Comparison of ENCODE assay signal across 15 cellular contexts in the genomic region with DNA sequence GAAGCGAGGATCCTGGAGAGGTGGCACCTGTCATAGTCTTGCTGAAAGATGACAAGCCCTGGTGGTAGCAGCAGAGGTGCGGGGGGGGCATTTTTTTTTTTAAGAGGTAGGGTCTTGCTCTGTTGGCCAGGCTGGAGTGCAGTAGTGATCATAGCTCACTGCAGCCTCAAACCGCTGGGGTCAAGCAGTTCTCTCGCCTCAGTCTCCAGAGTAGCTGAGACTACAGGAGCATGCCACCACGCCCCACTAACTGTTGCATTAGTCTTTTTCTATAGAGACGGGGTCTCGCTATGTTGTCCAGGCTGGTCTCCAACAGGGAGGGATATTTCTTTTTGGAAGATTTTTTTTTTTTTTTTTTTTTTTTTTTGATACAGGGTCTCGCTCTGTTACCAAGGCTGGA. TPM values are rescaled to one million over a fixed set of nuclear protein-coding genes. Genes with fewer than 3 reads are reported as not detected.
DNase-seq lines count a peak whose midpoint lies in the region; TF ChIP-seq lines count a peak whose summit lies in the region.
"Had no signal": no experiment of that assay in that cellular context is flagged by ENCODE, and none has a peak within 500 bp of the region (broad histone marks: within the 10 kb centered on the region; RNA-seq: fewer than 3 reads in every experiment).

No MANE protein-coding gene starts in this region.

- H3K4me1 Mint-ChIP-seq in T-helper 1 cell treated with Interleukin-12 subunit alpha and Interleukin-12 subunit beta and Interleukin-4 antibody, amounts not matched to agents 30 μg/mL and 1 μg/mL, for 36 hours (ENCODE audit: low read depth) = peaks cover 32% of the 10 kb centered on the region
- H3K4me1 Mint-ChIP-seq in activated naive CD8-positive, alpha-beta T cell (ENCODE audit: low read depth) = peaks cover 43% of the 10 kb centered on the region
- peaks cover 42% of the 10 kb centered on the region for H3K4me1 Mint-ChIP-seq in activated naive CD8-positive, alpha-beta T cell treated with anti-CD3 and anti-CD28 coated beads for 36 hours
- H3K4me1 Mint-ChIP-seq in activated T-helper 1 cell treated with anti-CD3 and anti-CD28 coated beads, Interleukin-12 subunit alpha, Interleukin-12 subunit beta, Interleukin-2, Interleukin-4 antibody, amounts not matched to agents 30 ng/mL and 10 ng/mL and 1 ng/mL, durations not matched to agents 14 hours and 24 hours and 36 hours (ENCODE audit: low read depth) = peaks cover 44% of the 10 kb centered on the region
- H3K4me1 Mint-ChIP-seq in nephron = peaks cover 14% of the 10 kb centered on the region

- DNase-seq in T-helper 1 cell = no peak
- DNase-seq in activated naive CD8-positive, alpha-beta T cell treated with anti-CD3 and anti-CD28 coated beads for 36 hours = no peak
- no peak for DNase-seq in activated T-helper 1 cell treated with anti-CD3 and anti-CD28 coated beads, Interleukin-12 subunit alpha, Interleukin-12 subunit beta, Interleukin-2, Interleukin-4 antibody, amounts not matched to agents 30 ng/mL and 10 ng/mL and 1 ng/mL, durations not matched to agents 14 hours and 24 hours and 36 hours (ENCODE audit: low spot score)
- no peak for DNase-seq in anterior cingulate cortex (lab: John Stamatoyannopoulos, UW)
- no peak for DNase-seq in NCI-H2196 treated with DMSO at 0.1 percent for 48 hours (lab: John Stamatoyannopoulos, UW; ENCODE audit: unreplicated experiment)
- DNase-seq: AML-193; DMS79 treated with DMSO at 0.1 percent for 48 hours; NCI-H1694 treated with DMSO at 0.1 percent for 48 hours; NCI-H510A; NCI-H748 treated with DMSO at 0.1 percent for 48 hours; NK-92 treated with Interleukin-12 subunit alpha and Interleukin-12 subunit beta, amount 100 ng/mL, for 24 hours; Peyer's patch had no signal

- H3K9me3 Mint-ChIP-seq in T-helper 1 cell treated with Interleukin-12 subunit alpha and Interleukin-12 subunit beta and Interleukin-4 antibody, amounts not matched to agents 30 μg/mL and 1 μg/mL, for 36 hours = no peaks in the 10 kb centered on the region
- no peaks in the 10 kb centered on the region for H3K9me3 Mint-ChIP-seq in activated naive CD8-positive, alpha-beta T cell (ENCODE audit: low read depth)
- no peaks in the 10 kb centered on the region for H3K9me3 Mint-ChIP-seq in activated naive CD8-positive, alpha-beta T cell treated with anti-CD3 and anti-CD28 coated beads for 36 hours
- H3K9me3 Mint-ChIP-seq in activated T-helper 1 cell treated with anti-CD3 and anti-CD28 coated beads, Interleukin-12 subunit alpha, Interleukin-12 subunit beta, Interleukin-2, Interleukin-4 antibody, amounts not matched to agents 30 ng/mL and 10 ng/mL and 1 ng/mL, durations not matched to agents 14 hours and 24 hours and 36 hours = no peaks in the 10 kb centered on the region
- H3K9me3 Mint-ChIP-seq in nephron = no peaks in the 10 kb centered on the region

- H3K4me3 Mint-ChIP-seq in T-helper 1 cell treated with Interleukin-12 subunit alpha and Interleukin-12 subunit beta and Interleukin-4 antibody, amounts not matched to agents 30 μg/mL and 1 μg/mL, for 36 hours = peak overlapping the region; percentile 17
- H3K4me3 Mint-ChIP-seq in activated naive CD8-positive, alpha-beta T cell = peak overlapping the region; percentile 32
- no peak overlapping the region for H3K4me3 Mint-ChIP-seq in activated naive CD8-positive, alpha-beta T cell treated with anti-CD3 and anti-CD28 coated beads for 36 hours
- peak overlapping the region; percentile 42 for H3K4me3 Mint-ChIP-seq in activated T-helper 1 cell treated with anti-CD3 and anti-CD28 coated beads, Interleukin-12 subunit alpha, Interleukin-12 subunit beta, Interleukin-2, Interleukin-4 antibody, amounts not matched to agents 30 ng/mL and 10 ng/mL and 1 ng/mL, durations not matched to agents 14 hours and 24 hours and 36 hours
- H3K4me3 Mint-ChIP-seq in nephron = peak overlapping the region in 2 of 3 experiments; percentile 56

- intact Hi-C loops in activated T-helper 1 cell treated with anti-CD3 and anti-CD28 coated beads, Interleukin-12 subunit alpha, Interleukin-12 subunit beta, Interleukin-2, Interleukin-4 antibody, amounts not matched to agents 30 ng/mL and 10 ng/mL and 1 ng/mL, durations not matched to agents 14 hours and 24 hours and 36 hours (cut with micrococcal nuclease) = loop anchor here (10.0 kb wide), 1 partner anchor 443 kb away; the partner anchor contains the start of gene LMTK3

- no peaks in the 10 kb centered on the region for H3K27me3 Mint-ChIP-seq in T-helper 1 cell treated with Interleukin-12 subunit alpha and Interleukin-12 subunit beta and Interleukin-4 antibody, amounts not matched to agents 30 μg/mL and 1 μg/mL, for 36 hours (ENCODE audit: low read depth)
- H3K27me3 Mint-ChIP-seq in activated naive CD8-positive, alpha-beta T cell = no peaks in the 10 kb centered on the region
- no peaks in the 10 kb centered on the region for H3K27me3 Mint-ChIP-seq in activated naive CD8-positive, alpha-beta T cell treated with anti-CD3 and anti-CD28 coated beads for 36 hours
- H3K27me3 Mint-ChIP-seq in activated T-helper 1 cell treated with anti-CD3 and anti-CD28 coated beads, Interleukin-12 subunit alpha, Interleukin-12 subunit beta, Interleukin-2, Interleukin-4 antibody, amounts not matched to agents 30 ng/mL and 10 ng/mL and 1 ng/mL, durations not matched to agents 14 hours and 24 hours and 36 hours (ENCODE audit: insufficient read depth) = no peaks in the 10 kb centered on the region
- H3K27me3 Mint-ChIP-seq in nephron (ENCODE audit: low read depth) = peaks cover 4% of the 10 kb centered on the region

- peaks cover 38% of the 10 kb centered on the region for H3K36me3 Mint-ChIP-seq in T-helper 1 cell treated with Interleukin-12 subunit alpha and Interleukin-12 subunit beta and Interleukin-4 antibody, amounts not matched to agents 30 μg/mL and 1 μg/mL, for 36 hours (ENCODE audit: low read depth)
- peaks cover 3% of the 10 kb centered on the region for H3K36me3 Mint-ChIP-seq in activated naive CD8-positive, alpha-beta T cell
- H3K36me3 Mint-ChIP-seq in activated naive CD8-positive, alpha-beta T cell treated with anti-CD3 and anti-CD28 coated beads for 36 hours = peaks cover 42% of the 10 kb centered on the region
- peaks cover 36% of the 10 kb centered on the region for H3K36me3 Mint-ChIP-seq in activated T-helper 1 cell treated with anti-CD3 and anti-CD28 coated beads, Interleukin-12 subunit alpha, Interleukin-12 subunit beta, Interleukin-2, Interleukin-4 antibody, amounts not matched to agents 30 ng/mL and 10 ng/mL and 1 ng/mL, durations not matched to agents 14 hours and 24 hours and 36 hours (ENCODE audit: low read depth)
- peaks cover 21% of the 10 kb centered on the region for H3K36me3 Mint-ChIP-seq in nephron (ENCODE audit: low read depth)

- no peak for TF ChIP-seq CTCF in nephron (IDR thresholded peaks at IDR 0.05; ENCODE audit: unreplicated experiment in 3 of 3)

- H3K27ac Mint-ChIP-seq in T-helper 1 cell treated with Interleukin-12 subunit alpha and Interleukin-12 subunit beta and Interleukin-4 antibody, amounts not matched to agents 30 μg/mL and 1 μg/mL, for 36 hours = peak overlapping the region; percentile 39
- no peak overlapping the region for H3K27ac Mint-ChIP-seq in activated naive CD8-positive, alpha-beta T cell
- H3K27ac Mint-ChIP-seq in activated naive CD8-positive, alpha-beta T cell treated with anti-CD3 and anti-CD28 coated beads for 36 hours = no peak overlapping the region
- no peak overlapping the region for H3K27ac Mint-ChIP-seq in activated T-helper 1 cell treated with anti-CD3 and anti-CD28 coated beads, Interleukin-12 subunit alpha, Interleukin-12 subunit beta, Interleukin-2, Interleukin-4 antibody, amounts not matched to agents 30 ng/mL and 10 ng/mL and 1 ng/mL, durations not matched to agents 14 hours and 24 hours and 36 hours
- no peak overlapping the region for H3K27ac Mint-ChIP-seq in nephron

RNA-seq across cellular contexts. Expression of gene BAX, which starts 3.3 kb away (rescaled TPM):
- total RNA-seq in activated naive CD8-positive, alpha-beta T cell treated with anti-CD3 and anti-CD28 coated beads for 36 hours = 100 to 1,000 TPM; 191 TPM
- total RNA-seq in activated T-helper 1 cell treated with anti-CD3 and anti-CD28 coated beads, Interleukin-12 subunit alpha, Interleukin-12 subunit beta, Interleukin-2, Interleukin-4 antibody, amounts not matched to agents 30 ng/mL and 10 ng/mL and 1 ng/mL, durations not matched to agents 14 hours and 24 hours and 36 hours = 292 and 295 TPM in 2 replicates

RNA-seq across cellular contexts. Expression of gene FTL, which starts 7.1 kb away (rescaled TPM):
- total RNA-seq in activated naive CD8-positive, alpha-beta T cell treated with anti-CD3 and anti-CD28 coated beads for 36 hours = 1,000 to 10,000 TPM; 1,137 to 1,177 TPM
- total RNA-seq in activated T-helper 1 cell treated with anti-CD3 and anti-CD28 coated beads, Interleukin-12 subunit alpha, Interleukin-12 subunit beta, Interleukin-2, Interleukin-4 antibody, amounts not matched to agents 30 ng/mL and 10 ng/mL and 1 ng/mL, durations not matched to agents 14 hours and 24 hours and 36 hours = 651 and 662 TPM in 2 replicates

RNA-seq across cellular contexts. Expression of gene DHDH, which starts 24.5 kb away (rescaled TPM):
- total RNA-seq in activated naive CD8-positive, alpha-beta T cell treated with anti-CD3 and anti-CD28 coated beads for 36 hours = 1 to 10 TPM in 1 of 2 experiments, under 1 TPM in 1; 0.74 to 1.1 TPM
- total RNA-seq in activated T-helper 1 cell treated with anti-CD3 and anti-CD28 coated beads, Interleukin-12 subunit alpha, Interleukin-12 subunit beta, Interleukin-2, Interleukin-4 antibody, amounts not matched to agents 30 ng/mL and 10 ng/mL and 1 ng/mL, durations not matched to agents 14 hours and 24 hours and 36 hours = not detected in 2 replicates

RNA-seq across cellular contexts. Expression of gene GYS1, which starts 35.1 kb away (rescaled TPM):
- 10 to 100 TPM; 48.9 to 57.6 TPM for total RNA-seq in activated naive CD8-positive, alpha-beta T cell treated with anti-CD3 and anti-CD28 coated beads for 36 hours
- total RNA-seq in activated T-helper 1 cell treated with anti-CD3 and anti-CD28 coated beads, Interleukin-12 subunit alpha, Interleukin-12 subunit beta, Interleukin-2, Interleukin-4 antibody, amounts not matched to agents 30 ng/mL and 10 ng/mL and 1 ng/mL, durations not matched to agents 14 hours and 24 hours and 36 hours = 71.2 and 77.1 TPM in 2 replicates

RNA-seq across cellular contexts. Expression of gene RUVBL2, which starts 35.7 kb away (rescaled TPM):
- 100 to 1,000 TPM; 187 to 189 TPM for total RNA-seq in activated naive CD8-positive, alpha-beta T cell treated with anti-CD3 and anti-CD28 coated beads for 36 hours
- total RNA-seq in activated T-helper 1 cell treated with anti-CD3 and anti-CD28 coated beads, Interleukin-12 subunit alpha, Interleukin-12 subunit beta, Interleukin-2, Interleukin-4 antibody, amounts not matched to agents 30 ng/mL and 10 ng/mL and 1 ng/mL, durations not matched to agents 14 hours and 24 hours and 36 hours = 172 and 175 TPM in 2 replicates
